In genomic region chr1:4180066-4180735, GRCh38 we compare ENCODE assay signal across 20 cellular contexts.
DNase-seq lines count a peak whose midpoint lies in the region; ATAC-seq lines count a peak whose summit lies in the region.
"Had no signal": no experiment of that assay in that cellular context is flagged by ENCODE, and none has a peak within 500 bp of the region (broad histone marks: within the 10 kb centered on the region; RNA-seq: fewer than 3 reads in every experiment).

No MANE protein-coding gene starts in this region.

- POLR2A ChIA-PET in activated CD4-positive, alpha-beta T cell treated with anti-CD3 and anti-CD28 coated beads for 36 hours (lab: Charles Lee), result no interaction called here

- H3K14ac ChIP-seq in neuronal stem cell (ENCODE audit: low read length), result no peak overlapping the region

- H3K4me2 ChIP-seq in neuronal stem cell (ENCODE audit: insufficient read depth, low read length, poor library complexity, severe bottlenecking), result no peak overlapping the region

- H3K9ac ChIP-seq in neuronal stem cell (ENCODE audit: low read depth, low read length, poor library complexity), result no peak overlapping the region

- CTCF ChIA-PET in activated CD4-positive, alpha-beta T cell treated with anti-CD3 and anti-CD28 coated beads for 36 hours (lab: Charles Lee), result no interaction called here

- H3K4me3 Mint-ChIP-seq in activated CD4-positive, alpha-beta T cell treated with anti-CD3 and anti-CD28 coated beads for 36 hours, result no peak overlapping the region
- H3K4me3 Mint-ChIP-seq: B cell; CD4-positive, alpha-beta memory T cell had no signal

- peaks cover 2% of the 10 kb centered on the region for H3K27me3 Mint-ChIP-seq in activated CD4-positive, alpha-beta T cell treated with anti-CD3 and anti-CD28 coated beads for 36 hours

- no peak overlapping the region for H4K91ac ChIP-seq in neuronal stem cell (ENCODE audit: low read depth, low read length, poor library complexity)

- no peaks in the 10 kb centered on the region for H3K36me3 ChIP-seq in neuronal stem cell (replicated peaks in 1 of 2; ENCODE audit: control insufficient read depth in 2 of 2, insufficient read depth in 2 of 2, low read length in 2 of 2)

- H2BK12ac ChIP-seq in neuronal stem cell (ENCODE audit: low read length), result no peak overlapping the region

- H3K4me1 ChIP-seq in neuronal stem cell (ENCODE audit: control insufficient read depth in 2 of 2, insufficient read depth in 1 of 2, low read depth in 1 of 2, low read length in 2 of 2), result no peaks in the 10 kb centered on the region

- H3K4me1 Mint-ChIP-seq in activated CD4-positive, alpha-beta T cell treated with anti-CD3 and anti-CD28 coated beads for 36 hours, result no peaks in the 10 kb centered on the region

- no peaks in the 10 kb centered on the region for H3K9me3 Mint-ChIP-seq in activated CD4-positive, alpha-beta T cell treated with anti-CD3 and anti-CD28 coated beads for 36 hours (ENCODE audit: low read depth)
- H3K9me3 Mint-ChIP-seq: CD4-positive, alpha-beta memory T cell had no signal

- H3K27ac Mint-ChIP-seq in activated CD4-positive, alpha-beta T cell treated with anti-CD3 and anti-CD28 coated beads for 36 hours, result no peak overlapping the region
- H3K27ac Mint-ChIP-seq: B cell; CD4-positive, alpha-beta memory T cell had no signal

- H2BK5ac ChIP-seq in neuronal stem cell (ENCODE audit: low read length), result no peak overlapping the region

- no peaks in the 10 kb centered on the region for H3K27me3 ChIP-seq in neuronal stem cell (ENCODE audit: control insufficient read depth in 3 of 3, insufficient read depth in 3 of 3, low read depth in 1 of 3, low read length in 3 of 3)

- no peaks in the 10 kb centered on the region for H3K9me3 ChIP-seq in neuronal stem cell (replicated peaks in 1 of 2; ENCODE audit: control insufficient read depth in 2 of 2, insufficient read depth in 1 of 2, low read depth in 1 of 2, low read length in 2 of 2)

- no peak overlapping the region for H3K27ac ChIP-seq in neuronal stem cell (replicated peaks; ENCODE audit: low read length)
- H3K27ac ChIP-seq: 22Rv1 had no signal

- intact Hi-C loops in activated CD4-positive, alpha-beta T cell treated with anti-CD3 and anti-CD28 coated beads for 36 hours (cut with DNase I, micrococcal nuclease), result no loop called here

- peak; percentile 28 for DNase-seq in activated CD4-positive, alpha-beta T cell treated with anti-CD3 and anti-CD28 coated beads for 36 hours
- no peak for DNase-seq in activated CD4-positive, alpha-beta T cell treated with anti-CD3 and anti-CD28 coated beads, Interleukin-2, amount 50 U/mL, for 48 hours
- DNase-seq in stimulated activated CD4-positive, alpha-beta T cell treated with anti-CD3 and anti-CD28 coated beads, Interleukin-15, amount 100 ng/mL, for 24 hours, result peak; percentile 11
- DNase-seq in stimulated activated CD4-positive, alpha-beta T cell treated with anti-CD3 and anti-CD28 coated beads, Interleukin-2, amount 100 ng/mL, for 24 hours, result no peak
- DNase-seq in islet precursor cell (peak; percentile 29), NCI-H2029 (lab: John Stamatoyannopoulos, UW) (no peak), neuronal stem cell (ENCODE audit: low spot score) (no peak)
- DNase-seq: Calu3; CD4-positive, alpha-beta memory T cell; GOT3; NCI-H1092 treated with DMSO at 0.1 percent for 48 hours; NCI-H146; NCI-H2081 treated with DMSO at 0.1 percent for 48 hours; NCI-H748 treated with DMSO at 0.1 percent for 48 hours had no signal

- H2AFZ ChIP-seq in neuronal stem cell (ENCODE audit: low read length), result no peak overlapping the region

- H3K36me3 Mint-ChIP-seq in activated CD4-positive, alpha-beta T cell treated with anti-CD3 and anti-CD28 coated beads for 36 hours (ENCODE audit: low read depth), result no peaks in the 10 kb centered on the region
- H3K36me3 Mint-ChIP-seq: CD4-positive, alpha-beta memory T cell had no signal

- no CpG with 5 or more reads among the region's 5 CpGs for WGBS in neuronal stem cell (ENCODE audit: extremely low coverage in 2 of 2, insufficient read length in 2 of 2, insufficient replicate concordance in 1 of 2), 2 donors

- H3K4me3 ChIP-seq in neuronal stem cell (ENCODE audit: low read length in 2 of 2), result no peak overlapping the region
- H3K4me3 ChIP-seq: GM12878, K562 had no signal

- no peak overlapping the region for H2BK120ac ChIP-seq in neuronal stem cell (ENCODE audit: low read depth, low read length)

- no peak overlapping the region for H3K18ac ChIP-seq in neuronal stem cell (ENCODE audit: low read length)

- no peak overlapping the region for H2AK5ac ChIP-seq in neuronal stem cell (ENCODE audit: low read depth, low read length)

- H2BK15ac ChIP-seq in neuronal stem cell (ENCODE audit: low read length), result no peak overlapping the region

- ATAC-seq in activated CD4-positive, alpha-beta T cell treated with anti-CD3 and anti-CD28 coated beads for 36 hours, result peak; percentile 63
- no peak for ATAC-seq in HG02642 (IDR thresholded peaks at IDR 0.05; ENCODE audit: poor library complexity, unreplicated experiment)
- ATAC-seq: GM12878, K562, Right ventricle myocardium inferior had no signal

- H4K8ac ChIP-seq in neuronal stem cell (ENCODE audit: low read depth, low read length), result no peak overlapping the region

- no peak overlapping the region for H3K4ac ChIP-seq in neuronal stem cell (ENCODE audit: low read length)

- no peaks in the 10 kb centered on the region for H3K79me1 ChIP-seq in neuronal stem cell (ENCODE audit: low read depth, low read length)

- no peak overlapping the region for H3K23ac ChIP-seq in neuronal stem cell (ENCODE audit: low read depth, low read length, poor library complexity)

Comparison
In these comparisons a context has a peak if more than half of its experiments do, and no peak if none do; other contexts are left out.
1. DNase-seq: peak in activated CD4-positive, alpha-beta T cell treated with anti-CD3 and anti-CD28 coated beads for 36 hours (single experiment), stimulated activated CD4-positive, alpha-beta T cell treated with anti-CD3 and anti-CD28 coated beads, Interleukin-15, amount 100 ng/mL, for 24 hours (single experiment) and islet precursor cell (single experiment); none in activated CD4-positive, alpha-beta T cell treated with anti-CD3 and anti-CD28 coated beads, Interleukin-2, amount 50 U/mL, for 48 hours (0 of 2), stimulated activated CD4-positive, alpha-beta T cell treated with anti-CD3 and anti-CD28 coated beads, Interleukin-2, amount 100 ng/mL, for 24 hours (0 of 2), NCI-H2029 (single experiment) and neuronal stem cell (single experiment).